In the genomic region with DNA sequence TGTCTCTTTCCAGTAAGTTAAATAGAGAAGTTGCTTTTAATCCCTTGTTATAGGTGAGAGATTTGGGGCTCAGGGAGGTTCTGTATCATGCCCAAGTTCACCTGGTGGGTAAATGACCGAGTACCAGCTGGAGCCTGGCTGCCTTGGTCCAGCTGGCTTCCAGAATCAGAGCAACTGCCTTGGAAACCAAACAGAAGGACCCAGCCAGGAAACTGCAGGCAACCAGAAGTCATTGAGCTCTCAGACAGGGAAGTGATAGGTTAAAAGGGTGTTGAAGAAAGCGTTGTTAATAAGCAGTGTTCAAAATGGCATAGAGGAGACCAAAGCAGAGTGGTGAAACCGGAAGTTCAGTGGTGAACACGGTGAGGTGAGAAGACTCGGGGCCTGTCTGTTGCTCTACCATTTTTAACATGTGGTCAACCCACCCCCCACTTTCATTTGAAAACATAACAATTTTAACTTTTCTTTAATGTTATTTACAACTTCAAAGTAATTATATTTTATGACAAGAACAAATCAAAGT, we compare ENCODE assay signal across 15 cellular contexts.
DNase-seq lines count a peak whose midpoint lies in the region; ATAC-seq lines count a peak whose summit lies in the region.
"Had no signal": no experiment of that assay in that cellular context is flagged by ENCODE, and none has a peak within 500 bp of the region (broad histone marks: within the 10 kb centered on the region; RNA-seq: fewer than 3 reads in every experiment).

No MANE protein-coding gene starts in this region.

- ATAC-seq in GM18867 (IDR thresholded peaks at IDR 0.05; ENCODE audit: unreplicated experiment): peak; percentile 81
- ATAC-seq in HG03025 (IDR thresholded peaks at IDR 0.05; ENCODE audit: low FRiP score, unreplicated experiment): no peak
- ATAC-seq in GM18502 (IDR thresholded peaks at IDR 0.05; ENCODE audit: poor library complexity, unreplicated experiment): no peak
- ATAC-seq: body of pancreas had no signal

- peak; percentile 61 for DNase-seq in DMS153 (lab: John Stamatoyannopoulos, UW)
- DNase-seq in NCI-H69 (lab: John Stamatoyannopoulos, UW): peak; percentile 75
- peak; percentile 76 for DNase-seq in cerebellar cortex (ENCODE audit: low spot score)
- no peak for DNase-seq in NCI-H446 treated with DMSO at 0.1 percent for 48 hours (lab: John Stamatoyannopoulos, UW)
- DNase-seq in cortex of kidney (lab: John Stamatoyannopoulos, UW): no peak
- DNase-seq: activated B cell treated with CpG ODN at 0.5 μM for 24 hours; activated CD4-positive, alpha-beta memory T cell treated with anti-CD3 and anti-CD28 coated beads for 36 hours; activated effector memory CD4-positive, alpha-beta T cell treated with anti-CD3 and anti-CD28 coated beads, Interleukin-2, amount 50 U/mL, for 16 hours; body of pancreas; head of caudate nucleus; stimulated activated CD4-positive, alpha-beta T cell treated with anti-CD3 and anti-CD28 coated beads, Interleukin-2, amount 100 ng/mL, for 48 hours; stomach had no signal

Comparison
In these comparisons a context has a peak if more than half of its experiments do, and no peak if none do; other contexts are left out.
1. DNase-seq: peak in DMS153 (single experiment), NCI-H69 (single experiment) and cerebellar cortex (single experiment); none in NCI-H446 treated with DMSO at 0.1 percent for 48 hours (single experiment) and cortex of kidney (single experiment).